ENCODE assay signal across 18 cellular contexts in genomic region chr2:169513926-169514325, GRCh38. TPM values are rescaled to one million over a fixed set of nuclear protein-coding genes. Genes with fewer than 3 reads are reported as not detected.
"Had no signal": no experiment of that assay in that cellular context is flagged by ENCODE, and none has a peak within 500 bp of the region (broad histone marks: within the 10 kb centered on the region; RNA-seq: fewer than 3 reads in every experiment).

No MANE protein-coding gene starts in this region.

- H3K9me3 Mint-ChIP-seq: activated CD8-positive, alpha-beta T cell treated with anti-CD3 and anti-CD28 coated beads for 36 hours; activated naive CD8-positive, alpha-beta T cell treated with anti-CD3 and anti-CD28 coated beads for 36 hours; activated T-cell treated with anti-CD3 and anti-CD28 coated beads, Interleukin-2, amount 50 U/mL, for 72 hours; effector memory CD8-positive, alpha-beta T cell; immature natural killer cell; natural killer cell had no signal

- H3K36me3 ChIP-seq: prostate gland, vagina, WERI-Rb-1 had no signal

- H3K36me3 Mint-ChIP-seq: activated naive CD8-positive, alpha-beta T cell treated with anti-CD3 and anti-CD28 coated beads for 36 hours; immature natural killer cell; natural killer cell had no signal

- H3K27me3 Mint-ChIP-seq: activated CD8-positive, alpha-beta T cell treated with anti-CD3 and anti-CD28 coated beads for 36 hours; activated naive CD8-positive, alpha-beta T cell treated with anti-CD3 and anti-CD28 coated beads for 36 hours; effector memory CD8-positive, alpha-beta T cell had no signal

- H3K4me1 Mint-ChIP-seq: activated naive CD8-positive, alpha-beta T cell treated with anti-CD3 and anti-CD28 coated beads for 36 hours; immature natural killer cell; natural killer cell had no signal

- H3K9me3 ChIP-seq: prostate gland, sigmoid colon, tibial artery, vagina had no signal

- H3K4me3 Mint-ChIP-seq: activated CD8-positive, alpha-beta T cell treated with anti-CD3 and anti-CD28 coated beads for 36 hours; activated naive CD8-positive, alpha-beta T cell treated with anti-CD3 and anti-CD28 coated beads for 36 hours; activated T-cell treated with anti-CD3 and anti-CD28 coated beads, Interleukin-2, amount 50 U/mL, for 72 hours; effector memory CD8-positive, alpha-beta T cell; immature natural killer cell; natural killer cell had no signal

- H3K4me3 ChIP-seq: prostate gland, sigmoid colon, tibial artery, vagina had no signal

- H3K4me1 ChIP-seq: prostate gland had no signal

- H3K27me3 ChIP-seq: sigmoid colon, tibial artery, vagina had no signal

- ATAC-seq: activated CD8-positive, alpha-beta T cell treated with anti-CD3 and anti-CD28 coated beads for 36 hours; activated T-cell treated with anti-CD3 and anti-CD28 coated beads, Interleukin-2, amount 50 U/mL, for 72 hours; effector memory CD8-positive, alpha-beta T cell; natural killer cell had no signal

- DNase-seq: activated CD4-positive, alpha-beta T cell treated with anti-CD3 and anti-CD28 coated beads for 4 hours; activated CD8-positive, alpha-beta memory T cell treated with anti-CD3 and anti-CD28 coated beads, Interleukin-2, amount 50 U/mL, for 4 hours; activated CD8-positive, alpha-beta T cell treated with anti-CD3 and anti-CD28 coated beads for 36 hours; activated gamma-delta T cell treated with Interleukin-2 at 50 U/mL for 16 hours; activated naive CD8-positive, alpha-beta T cell treated with anti-CD3 and anti-CD28 coated beads for 36 hours; activated T-cell treated with anti-CD3 and anti-CD28 coated beads, Interleukin-2, amount 50 U/mL, for 72 hours; anterior cingulate cortex; effector memory CD8-positive, alpha-beta T cell; immature natural killer cell; natural killer cell; occipital lobe; sigmoid colon; T-helper 1 cell; tibial artery; WERI-Rb-1 had no signal

- H3K27ac ChIP-seq: epithelial cell of prostate, prostate gland, sigmoid colon, tibial artery, vagina, WERI-Rb-1 had no signal

- H3K27ac Mint-ChIP-seq: activated CD8-positive, alpha-beta T cell treated with anti-CD3 and anti-CD28 coated beads for 36 hours; activated naive CD8-positive, alpha-beta T cell treated with anti-CD3 and anti-CD28 coated beads for 36 hours; activated T-cell treated with anti-CD3 and anti-CD28 coated beads, Interleukin-2, amount 50 U/mL, for 72 hours; effector memory CD8-positive, alpha-beta T cell; immature natural killer cell; natural killer cell had no signal

RNA-seq across cellular contexts. Expression of gene KLHL41, which starts 4.4 kb away (rescaled TPM):
- total RNA-seq: natural killer cell had no signal
- polyA plus RNA-seq: immature natural killer cell had no signal
